Comparison of ENCODE assay signal across 23 cellular contexts in the genomic region with DNA sequence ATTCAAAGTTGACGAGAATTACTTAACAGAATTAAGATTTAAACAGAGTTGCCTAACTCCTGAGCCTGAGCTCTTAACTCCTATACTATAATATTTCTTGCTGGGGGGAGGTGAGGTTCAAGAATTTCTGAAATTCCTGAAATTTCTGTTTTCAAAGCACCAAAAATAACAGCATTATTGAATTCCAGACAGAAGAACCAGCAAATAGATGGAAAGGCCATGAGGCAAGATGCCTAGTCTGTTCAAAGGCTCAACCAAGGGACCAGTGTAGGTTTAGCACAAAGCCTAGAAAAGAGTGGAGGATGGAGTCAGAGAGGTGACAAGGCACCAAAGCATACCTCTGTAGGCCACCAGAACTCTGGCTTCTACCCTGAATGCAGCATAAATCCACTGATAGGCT.
DNase-seq lines count a peak whose midpoint lies in the region; ATAC-seq, FAIRE-seq and TF ChIP-seq lines count a peak whose summit lies in the region.
"Had no signal": no experiment of that assay in that cellular context is flagged by ENCODE, and none has a peak within 500 bp of the region (broad histone marks: within the 10 kb centered on the region; RNA-seq: fewer than 3 reads in every experiment).

No MANE protein-coding gene starts in this region.

- TF ChIP-seq POLR2A in HepG2 (IDR thresholded peaks at IDR 0.05; ENCODE audit: insufficient read depth in 1 of 2, low read depth in 2 of 2, low read length in 2 of 2) (no peak), right lobe of liver (IDR thresholded peaks at IDR 0.05) (no peak), gastroesophageal sphincter (IDR thresholded peaks at IDR 0.05) (no peak)

- no peak for TF ChIP-seq RAD21 in HepG2 (CRISPR knock-in tag; IDR thresholded peaks at IDR 0.05)

- H3K4me3 ChIP-seq in HepG2 (replicated peaks in 1 of 3; ENCODE audit: insufficient read depth in 1 of 3, low read depth in 2 of 3, low read length in 3 of 3) (no peak overlapping the region), right lobe of liver (no peak overlapping the region), astrocyte (ENCODE audit: insufficient read depth, low read depth, low read length) (no peak overlapping the region), gastroesophageal sphincter (no peak overlapping the region)
- no peak overlapping the region for H3K4me3 ChIP-seq in CD8-positive, alpha-beta T cell (ENCODE audit: low read depth, low read length)
- H3K4me3 ChIP-seq: dorsolateral prefrontal cortex, K562 had no signal

- H3K9me3 ChIP-seq in HepG2 (ENCODE audit: low read length) (no peaks in the 10 kb centered on the region), right lobe of liver (no peaks in the 10 kb centered on the region), astrocyte (ENCODE audit: insufficient read depth, low read depth, low read length) (no peaks in the 10 kb centered on the region), gastroesophageal sphincter (no peaks in the 10 kb centered on the region)
- no peaks in the 10 kb centered on the region for H3K9me3 ChIP-seq in CD8-positive, alpha-beta T cell (ENCODE audit: low read length)

- H3K4me2 ChIP-seq in HepG2 (ENCODE audit: low read depth, low read length) (no peak overlapping the region), astrocyte (ENCODE audit: low read length) (peak overlapping the region; percentile 50)

- TF ChIP-seq CTCF in HepG2 (CRISPR knock-in tag; IDR thresholded peaks at IDR 0.05) (no peak), right lobe of liver (IDR thresholded peaks at IDR 0.05) (no peak), astrocyte (IDR thresholded peaks at IDR 0.05; ENCODE audit: insufficient read depth, low read depth, low read length) (no peak), gastroesophageal sphincter (IDR thresholded peaks at IDR 0.05) (no peak)
- TF ChIP-seq CTCF in CD8-positive, alpha-beta T cell (IDR thresholded peaks at IDR 0.05): no peak

- H3K4me1 ChIP-seq in HepG2 (ENCODE audit: insufficient read depth, low read length): peaks cover 8% of the 10 kb centered on the region
- H3K4me1 ChIP-seq in right lobe of liver: no peaks in the 10 kb centered on the region
- H3K4me1 ChIP-seq in astrocyte (ENCODE audit: insufficient read depth, low read length): peaks cover 4% of the 10 kb centered on the region
- peaks cover 5 to 65% (median 10%) of the 10 kb centered on the region in 3 donors for H3K4me1 ChIP-seq in gastroesophageal sphincter
- no peaks in the 10 kb centered on the region for H3K4me1 ChIP-seq in CD8-positive, alpha-beta T cell (ENCODE audit: insufficient read depth, low read length)

- H3K79me2 ChIP-seq in HepG2 (ENCODE audit: insufficient read depth, low read length) (peaks cover 31% of the 10 kb centered on the region), astrocyte (ENCODE audit: insufficient read depth, low read length) (peaks cover 94% of the 10 kb centered on the region)

- H3K36me3 Mint-ChIP-seq in astrocyte (ENCODE audit: low read depth, unreplicated experiment): peaks cover 18% of the 10 kb centered on the region
- peaks cover 56% of the 10 kb centered on the region for H3K36me3 Mint-ChIP-seq in CD8-positive, alpha-beta T cell

- H3K4me1 Mint-ChIP-seq in astrocyte (ENCODE audit: low read depth, unreplicated experiment): peaks cover 13% of the 10 kb centered on the region
- peaks cover 51% of the 10 kb centered on the region for H3K4me1 Mint-ChIP-seq in CD8-positive, alpha-beta T cell (ENCODE audit: low read depth)

- 0 out of 5 replicates have a peak, but pooled peaks cover 0 to 3% of the 10 kb centered on the region in 2 experiments for H3K36me3 ChIP-seq in HepG2 (replicated peaks in 1 of 2; ENCODE audit: control insufficient read depth in 1 of 2, insufficient read depth in 2 of 2, low read length in 2 of 2)
- H3K36me3 ChIP-seq in right lobe of liver: no peaks in the 10 kb centered on the region
- peaks cover 10% of the 10 kb centered on the region for H3K36me3 ChIP-seq in astrocyte (ENCODE audit: insufficient read depth, low read length)
- peaks cover 0 to 9% of the 10 kb centered on the region in 2 donors for H3K36me3 ChIP-seq in gastroesophageal sphincter
- H3K36me3 ChIP-seq in CD8-positive, alpha-beta T cell (ENCODE audit: insufficient read depth, low read length): no peaks in the 10 kb centered on the region
- H3K36me3 ChIP-seq: brain microvascular endothelial cell had no signal

- 100% methylated on average over 1 of the region's 1 CpG for WGBS in HepG2 (ENCODE audit: low lambda C conversion rate)
- 75% methylated on average over 1 of the region's 1 CpG for WGBS in right lobe of liver (ENCODE audit: insufficient coverage, low coverage, low lambda C conversion rate, missing lambda C conversion rate)
- 73 to 100% methylated on average over 1 of the region's 1 CpG for WGBS in gastroesophageal sphincter (ENCODE audit: low coverage in 1 of 2), 2 donors

- peaks cover 4% of the 10 kb centered on the region for H3K9me3 Mint-ChIP-seq in astrocyte (ENCODE audit: unreplicated experiment)
- H3K9me3 Mint-ChIP-seq in CD8-positive, alpha-beta T cell: peaks cover 2% of the 10 kb centered on the region

- H3K27ac Mint-ChIP-seq in astrocyte (ENCODE audit: unreplicated experiment): no peak overlapping the region
- no peak overlapping the region for H3K27ac Mint-ChIP-seq in CD8-positive, alpha-beta T cell
- H3K27ac Mint-ChIP-seq: activated CD4-positive, alpha-beta T cell treated with anti-CD3 and anti-CD28 coated beads for 36 hours; activated naive CD8-positive, alpha-beta T cell had no signal

- no peak for TF ChIP-seq EP300 in HepG2 (IDR thresholded peaks at IDR 0.05; ENCODE audit: low read depth in 2 of 2, low read length in 2 of 2)
- no peak for TF ChIP-seq EP300 in HepG2 (CRISPR knock-in tag; IDR thresholded peaks at IDR 0.05; ENCODE audit: borderline replicate concordance)
- no peak for TF ChIP-seq EP300 in gastroesophageal sphincter (IDR thresholded peaks at IDR 0.05)

- FAIRE-seq in HepG2 (lab: Jason Lieb, UNC) (no peak), astrocyte (lab: Jason Lieb, UNC) (no peak), urothelium cell line (lab: Jason Lieb, UNC) (no peak)
- FAIRE-seq: D721Med, K562, TTC549 had no signal

- intact Hi-C loops in HepG2 (cut with micrococcal nuclease; ENCODE audit: unreplicated experiment): no loop called here
- intact Hi-C loops in right lobe of liver (cut with DNase I): no loop called here
- intact Hi-C loops in CD8-positive, alpha-beta T cell (cut with DNase I, micrococcal nuclease): no loop called here

- ATAC-seq in HepG2 (no peak), right lobe of liver (no peak), gastroesophageal sphincter (no peak)
- ATAC-seq in CD8-positive, alpha-beta T cell: no peak
- ATAC-seq: activated CD4-positive, alpha-beta T cell treated with anti-CD3 and anti-CD28 coated beads for 36 hours; K562; left ventricle myocardium superior had no signal

- in situ Hi-C loops in HepG2 (cut with HindIII; ENCODE audit: extremely low pct_ligation_motif_present, low pct_unique_long_range_greater_than_20kb): no loop called here

- H4K20me1 ChIP-seq in HepG2 (ENCODE audit: insufficient read depth, low read length) (0 out of 2 replicates have a peak, but pooled peaks cover 5% of the 10 kb centered on the region), astrocyte (ENCODE audit: insufficient read depth, low read length) (peaks cover 70% of the 10 kb centered on the region)

- peak overlapping the region; percentile 40 for H3K4me3 Mint-ChIP-seq in astrocyte (ENCODE audit: unreplicated experiment)
- H3K4me3 Mint-ChIP-seq in CD8-positive, alpha-beta T cell: no peak overlapping the region
- H3K4me3 Mint-ChIP-seq: activated CD4-positive, alpha-beta T cell treated with anti-CD3 and anti-CD28 coated beads for 36 hours; activated naive CD8-positive, alpha-beta T cell had no signal

- CTCF ChIA-PET in HepG2 (lab: Yijun Ruan, JAX; ENCODE audit: low intra/inter-chr PET ratio, low total read pairs): no interaction called here
- CTCF ChIA-PET in CD8-positive, alpha-beta T cell (lab: Charles Lee): no interaction called here

- H3K9ac ChIP-seq in HepG2 (ENCODE audit: insufficient read depth, low read depth, low read length) (no peak overlapping the region), astrocyte (ENCODE audit: low read length) (no peak overlapping the region)

- no TSS peak for BruUV-seq in HepG2 (replicated peaks; lab: Mats Ljungman, UMichigan)

- POLR2A ChIA-PET in HepG2 (lab: Yijun Ruan, JAX): no interaction called here
- POLR2A ChIA-PET in CD8-positive, alpha-beta T cell (lab: Charles Lee): no interaction called here

- H3K27ac ChIP-seq in HepG2 (ENCODE audit: extremely low read length, insufficient read depth, low read length) (no peak overlapping the region), right lobe of liver (no peak overlapping the region), astrocyte (ENCODE audit: low read depth, low read length) (no peak overlapping the region), gastroesophageal sphincter (peak overlapping the region in 3 of 4 donors; percentile 35 to 53 (median 41))
- no peak overlapping the region for H3K27ac ChIP-seq in CD8-positive, alpha-beta T cell (ENCODE audit: low read depth, low read length)
- H3K27ac ChIP-seq: brain microvascular endothelial cell, C4-2B, dorsolateral prefrontal cortex had no signal

- no peaks in the 10 kb centered on the region for H3K27me3 Mint-ChIP-seq in astrocyte (ENCODE audit: low read depth, unreplicated experiment)
- H3K27me3 Mint-ChIP-seq in CD8-positive, alpha-beta T cell (ENCODE audit: low read depth): no peaks in the 10 kb centered on the region
- H3K27me3 Mint-ChIP-seq: activated CD4-positive, alpha-beta T cell treated with anti-CD3 and anti-CD28 coated beads for 36 hours; activated naive CD8-positive, alpha-beta T cell had no signal

- DNase-seq in HepG2 (ENCODE audit: low spot score) (peak; percentile 7), right lobe of liver (no peak), astrocyte (ENCODE audit: low read depth) (peak; percentile 17), urothelium cell line (ENCODE audit: low spot score) (peak; percentile 2), epidermal melanocyte (ENCODE audit: insufficient read length, low spot score) (no peak)
- DNase-seq in stimulated activated CD4-positive, alpha-beta T cell treated with anti-CD3 and anti-CD28 coated beads, Interleukin-4, amount 100 ng/mL, for 1 hour: no peak
- no peak for DNase-seq in CD8-positive, alpha-beta T cell
- DNase-seq: 8988T; activated CD4-positive, alpha-beta T cell treated with anti-CD3 and anti-CD28 coated beads for 36 hours; brain microvascular endothelial cell; dorsolateral prefrontal cortex; erythroblast; left ventricle myocardium superior; NCI-H1930; NCI-H345; nucleus accumbens; Right ventricle myocardium superior had no signal

- no peaks in the 10 kb centered on the region for H3K27me3 ChIP-seq in HepG2 (ENCODE audit: control insufficient read depth in 1 of 2, insufficient read depth in 2 of 2, low read length in 2 of 2)
- H3K27me3 ChIP-seq in right lobe of liver: no peaks in the 10 kb centered on the region
- no peaks in the 10 kb centered on the region for H3K27me3 ChIP-seq in astrocyte (ENCODE audit: insufficient read depth, low read length)
- H3K27me3 ChIP-seq in gastroesophageal sphincter: no peaks in the 10 kb centered on the region
- no peaks in the 10 kb centered on the region for H3K27me3 ChIP-seq in CD8-positive, alpha-beta T cell (ENCODE audit: insufficient read depth, low read length)
- H3K27me3 ChIP-seq: brain microvascular endothelial cell, dorsolateral prefrontal cortex had no signal

- no peak overlapping the region for H2AFZ ChIP-seq in HepG2 (ENCODE audit: low read length)
- no peak overlapping the region for H2AFZ ChIP-seq in astrocyte (ENCODE audit: low read depth, low read length)

TF ChIP-seq in HepG2, 621 proteins besides CTCF, POLR2A, EP300 and RAD21 (continues in another document):
- no peak for TF ChIP-seq HDAC2 (CRISPR knock-in tag; IDR thresholded peaks at IDR 0.05)

Comparison
In these comparisons a context has a peak if more than half of its experiments do, and no peak if none do; other contexts are left out.
1. DNase-seq: peak in HepG2 (single experiment), astrocyte (single experiment) and urothelium cell line (single experiment); none in right lobe of liver (0 of 3), stimulated activated CD4-positive, alpha-beta T cell treated with anti-CD3 and anti-CD28 coated beads, Interleukin-4, amount 100 ng/mL, for 1 hour (single experiment), epidermal melanocyte (single experiment) and CD8-positive, alpha-beta T cell (0 of 7).
2. H3K27ac ChIP-seq: peak in gastroesophageal sphincter (3 of 4); none in HepG2 (single experiment), right lobe of liver (0 of 3), astrocyte (single experiment) and CD8-positive, alpha-beta T cell (single experiment).